In genomic region chr12:100141666-100141997, GRCh38 we compare ENCODE assay signal across 8 cellular contexts. TPM values are rescaled to one million over a fixed set of nuclear protein-coding genes. Genes with fewer than 3 reads are reported as not detected.
A peak's percentile ranks its signal among the peaks of the same experiment; 100 is the strongest.
DNase-seq lines count a peak whose midpoint lies in the region; ATAC-seq and TF ChIP-seq lines count a peak whose summit lies in the region.

No MANE protein-coding gene starts in this region.

- no peaks in the 10 kb centered on the region for H3K36me3 ChIP-seq in SJCRH30

- DNase-seq in AG09309 (ENCODE audit: low read depth) (peak; percentile 72), SJCRH30 (peak in 1 of 2 experiments; percentile 40), choroid plexus epithelial cell (ENCODE audit: low read depth) (peak; percentile 92), lower leg skin (ENCODE audit: low spot score in 2 of 2) (peak in 1 of 2 donors; percentile 74), stromal cell of bone marrow (ENCODE audit: low read depth) (peak; percentile 95)

- no peaks in the 10 kb centered on the region for H3K4me1 ChIP-seq in SJCRH30

- H3K4me3 ChIP-seq in AG09309 (ENCODE audit: control insufficient read depth, low read depth, low read length) (peak overlapping the region; percentile 75), SJCRH30 (peak overlapping the region; percentile 99), choroid plexus epithelial cell (ENCODE audit: low read depth, low read length) (peak overlapping the region; percentile 94), lower leg skin (ENCODE audit: low read depth, poor library complexity, severe bottlenecking) (peak overlapping the region; percentile 88)

- no peaks in the 10 kb centered on the region for H3K9me3 ChIP-seq in SJCRH30 (replicated peaks)

- ATAC-seq in GM18873 (IDR thresholded peaks at IDR 0.05; ENCODE audit: low FRiP score, unreplicated experiment) (peak; percentile 35), HG03175 (IDR thresholded peaks at IDR 0.05; ENCODE audit: unreplicated experiment) (peak; percentile 18), HG03571 (IDR thresholded peaks at IDR 0.05; ENCODE audit: unreplicated experiment) (no peak)

- 1 to 3% methylated on average over 6 of the region's 6 CpGs for WGBS in lower leg skin, 2 donors

- intact Hi-C loops in lower leg skin (cut with DNase I; ENCODE audit: low total_unique reads) = no loop called here

- no peaks in the 10 kb centered on the region for H3K27me3 ChIP-seq in SJCRH30

- H3K27ac ChIP-seq in SJCRH30 = peak overlapping the region; percentile 89

- TF ChIP-seq CTCF in AG09309 (IDR thresholded peaks at IDR 0.05; ENCODE audit: control insufficient read depth, insufficient read depth, low read depth, low read length, missing control alignments) = no peak
- no peak for TF ChIP-seq CTCF in choroid plexus epithelial cell (conservative IDR thresholded peaks at IDR 0.05; ENCODE audit: low read depth, low read length)
- no peak for TF ChIP-seq CTCF in lower leg skin (IDR thresholded peaks at IDR 0.05)

- TF ChIP-seq POLR2A in lower leg skin (IDR thresholded peaks at IDR 0.05) = no peak

RNA-seq across cellular contexts. Expression of gene BLTP3B, which starts 1.0 kb away (rescaled TPM):
- total RNA-seq in SJCRH30 (2014; rRNA removed; shearing (Covaris generic)) = 27.1 and 33.6 TPM in 2 replicates
- 10 to 100 TPM; 20.3 to 29.1 (median 23.6) TPM for total RNA-seq in lower leg skin

RNA-seq across cellular contexts. Expression of gene ACTR6, which starts 59.0 kb away (rescaled TPM):
- 25.2 TPM in 2 replicates for total RNA-seq in SJCRH30 (2014; rRNA removed; shearing (Covaris generic))
- 10 to 100 TPM in 3 of 4 donors, 1 to 10 TPM in 1; 7.6 to 24.7 (median 16.7) TPM for total RNA-seq in lower leg skin
